In genomic region chr11:134025086-134025437, GRCh38 we compare ENCODE assay signal across 22 cellular contexts. TPM values are rescaled to one million over a fixed set of nuclear protein-coding genes. Genes with fewer than 3 reads are reported as not detected.
DNase-seq lines count a peak whose midpoint lies in the region; ATAC-seq, FAIRE-seq and TF ChIP-seq lines count a peak whose summit lies in the region.
"Had no signal": no experiment of that assay in that cellular context is flagged by ENCODE, and none has a peak within 500 bp of the region (broad histone marks: within the 10 kb centered on the region; RNA-seq: fewer than 3 reads in every experiment).

No MANE protein-coding gene starts in this region.

- FAIRE-seq in H54 (lab: Jason Lieb, UNC): no peak
- FAIRE-seq: RCC 7860 had no signal

- H3K4me2 ChIP-seq in mammary epithelial cell (ENCODE audit: insufficient read depth, low read depth, low read length): peak overlapping the region; percentile 25
- H3K4me2 ChIP-seq: BLaER1 had no signal

- 10% methylated on average over 7 of the region's 11 CpGs for WGBS in mammary epithelial cell (ENCODE audit: low coverage, missing lambda C conversion rate)
- WGBS in psoas muscle, 3 donors: 22 to 39% (median 33%) methylated on average over 11 of the region's 11 CpGs

- no peaks in the 10 kb centered on the region for H3K79me2 ChIP-seq in mammary epithelial cell (ENCODE audit: insufficient read depth, low read length)
- H3K79me2 ChIP-seq: parathyroid adenoma had no signal

- H4K20me1 ChIP-seq in mammary epithelial cell (ENCODE audit: insufficient read depth, low read length): no peaks in the 10 kb centered on the region
- H4K20me1 ChIP-seq: BLaER1 had no signal

- H2AFZ ChIP-seq in mammary epithelial cell (ENCODE audit: low read depth, low read length): peak overlapping the region; percentile 68
- H2AFZ ChIP-seq: parathyroid adenoma had no signal

- no TSS peak for BruUV-seq in mammary epithelial cell (replicated peaks; lab: Mats Ljungman, UMichigan)

- no peaks in the 10 kb centered on the region for H3K9me3 ChIP-seq in mammary epithelial cell (replicated peaks; ENCODE audit: insufficient read depth, low read length)
- no peaks in the 10 kb centered on the region for H3K9me3 ChIP-seq in left ventricle myocardium inferior (replicated peaks)
- no peaks in the 10 kb centered on the region for H3K9me3 ChIP-seq in psoas muscle
- H3K9me3 ChIP-seq: BLaER1, Caco-2, left lung, mucosa of descending colon, upper lobe of right lung had no signal

- TF ChIP-seq POLR2A in H54 (IDR thresholded peaks at IDR 0.05; ENCODE audit: low read depth, low read length): no peak

- ATAC-seq in psoas muscle (peak; percentile 42 to 74 (median 46)), HG02763 (IDR thresholded peaks at IDR 0.05; ENCODE audit: unreplicated experiment) (no peak), HG03025 (IDR thresholded peaks at IDR 0.05; ENCODE audit: low FRiP score, unreplicated experiment) (no peak)
- ATAC-seq: left lung, mucosa of descending colon, upper lobe of right lung had no signal

- H3K4me1 ChIP-seq in mammary epithelial cell (ENCODE audit: insufficient read depth, low read length): peaks cover 35% of the 10 kb centered on the region
- peaks cover 20% of the 10 kb centered on the region for H3K4me1 ChIP-seq in left ventricle myocardium inferior
- no peaks in the 10 kb centered on the region for H3K4me1 ChIP-seq in psoas muscle
- H3K4me1 ChIP-seq: Caco-2, left lung, parathyroid adenoma, upper lobe of right lung had no signal

- no peak overlapping the region for H3K4me3 ChIP-seq in mammary epithelial cell (replicated peaks in 1 of 3; ENCODE audit: insufficient read depth in 1 of 3, low read depth in 2 of 3, low read length in 3 of 3)
- H3K4me3 ChIP-seq in left ventricle myocardium inferior: no peak overlapping the region
- H3K4me3 ChIP-seq in psoas muscle: no peak overlapping the region
- H3K4me3 ChIP-seq: BLaER1, left lung, mucosa of descending colon, upper lobe of right lung had no signal

- H3K27me3 ChIP-seq in mammary epithelial cell (ENCODE audit: insufficient read depth, low read length) (no peaks in the 10 kb centered on the region), left ventricle myocardium inferior (ENCODE audit: low read depth) (no peaks in the 10 kb centered on the region), psoas muscle (ENCODE audit: insufficient read depth in 3 of 3, low read length in 2 of 3) (no peaks in the 10 kb centered on the region)
- H3K27me3 ChIP-seq: BLaER1 had no signal

- H3K27ac ChIP-seq in mammary epithelial cell (ENCODE audit: insufficient read depth, low read depth, low read length): peak overlapping the region; percentile 73
- H3K27ac ChIP-seq in left ventricle myocardium inferior (replicated peaks): peak overlapping the region; percentile 71
- H3K27ac ChIP-seq in psoas muscle: no peak overlapping the region
- H3K27ac ChIP-seq: BLaER1, left lung, parathyroid adenoma, upper lobe of right lung had no signal

- CTCF ChIA-PET in mammary epithelial cell (lab: Charles Lee; ENCODE audit: low non-redundant PET): no interaction called here

- H3K36me3 ChIP-seq in mammary epithelial cell (ENCODE audit: insufficient read depth, low read length) (no peaks in the 10 kb centered on the region), left ventricle myocardium inferior (no peaks in the 10 kb centered on the region), psoas muscle (ENCODE audit: insufficient read depth in 1 of 2, low read depth in 1 of 2) (no peaks in the 10 kb centered on the region)
- H3K36me3 ChIP-seq: BLaER1, left lung, upper lobe of right lung had no signal

- in situ Hi-C loops in mammary epithelial cell (cut with MboI; ENCODE audit: low sequenced_read_pairs in 2 of 2): loop anchor here in 1 of 2 donors (25.0 kb wide), 1 partner anchor 88 kb away; no protein-coding TSS in a partner anchor

- intact Hi-C loops in mammary epithelial cell (cut with micrococcal nuclease): no loop called here
- intact Hi-C loops in left ventricle myocardium inferior (cut with micrococcal nuclease): loop anchor here (10.0 kb wide), 1 partner anchor 70 kb away; the partner anchor contains the start of gene IGSF9B
- intact Hi-C loops in psoas muscle (cut with DNase I): no loop called here

- no peak overlapping the region for H3K9ac ChIP-seq in mammary epithelial cell (ENCODE audit: insufficient read depth, low read length)
- H3K9ac ChIP-seq: BLaER1, parathyroid adenoma had no signal

- dilution Hi-C loops in mammary epithelial cell (cut with HindIII; ENCODE audit: low sequenced_read_pairs): no loop called here

- TF ChIP-seq CTCF in mammary epithelial cell (conservative IDR thresholded peaks at IDR 0.05 in 1 of 2, IDR thresholded peaks at IDR 0.05 in 1 of 2; ENCODE audit: extremely low read depth in 1 of 2, insufficient read depth in 1 of 2, low read depth in 1 of 2, low read length in 2 of 2) (no peak), left ventricle myocardium inferior (IDR thresholded peaks at IDR 0.05; ENCODE audit: borderline replicate concordance) (no peak), psoas muscle (IDR thresholded peaks at IDR 0.05) (no peak)

- peak; percentile 23 for DNase-seq in H54 (ENCODE audit: insufficient read length, low spot score)
- DNase-seq in mammary epithelial cell: no peak
- DNase-seq in left ventricle myocardium inferior: peak; percentile 84
- DNase-seq in psoas muscle: no peak
- no peak for DNase-seq in NCI-H2029 treated with DMSO at 0.1 percent for 48 hours (lab: John Stamatoyannopoulos, UW)
- DNase-seq in NCI-H1694 (lab: John Stamatoyannopoulos, UW): no peak
- DNase-seq: activated naive CD4-positive, alpha-beta T cell treated with Interleukin-2 at 50 U/mL for 16 hours; amniotic stem cell; Caco-2; DND-41; left lung; NCI-H1048; NCI-H187 treated with DMSO at 0.1 percent for 48 hours; NCI-H526 treated with DMSO at 0.1 percent for 48 hours; T-helper 2 cell; upper lobe of right lung had no signal

RNA-seq across cellular contexts. Expression of gene JAM3, which starts 43.8 kb away (rescaled TPM):
- 10 to 100 TPM; 19.8 to 40.7 TPM for total RNA-seq in mammary epithelial cell
- polyA plus RNA-seq in mammary epithelial cell: 5.8 TPM
- polyA minus RNA-seq in mammary epithelial cell: 45.0 TPM
- total RNA-seq in left ventricle myocardium inferior: 36.2 TPM
- total RNA-seq in psoas muscle: 10 to 100 TPM in 1 of 4 donors, 1 to 10 TPM in 3; 2.4 to 12.7 (median 7.7) TPM
- 1 to 10 TPM; 3.0 to 5.8 (median 3.9) TPM for polyA plus RNA-seq in psoas muscle

Comparison
In these comparisons a context has a peak if more than half of its experiments do, and no peak if none do; other contexts are left out.
1. DNase-seq: peak in H54 (single experiment) and left ventricle myocardium inferior (single experiment); none in mammary epithelial cell (single experiment), psoas muscle (0 of 2), NCI-H2029 treated with DMSO at 0.1 percent for 48 hours (single experiment) and NCI-H1694 (single experiment).
2. ATAC-seq: peak in psoas muscle (4 of 4); none in HG02763 (single experiment) and HG03025 (single experiment).